Comparison of ENCODE assay signal across 8 cellular contexts in the genomic region with DNA sequence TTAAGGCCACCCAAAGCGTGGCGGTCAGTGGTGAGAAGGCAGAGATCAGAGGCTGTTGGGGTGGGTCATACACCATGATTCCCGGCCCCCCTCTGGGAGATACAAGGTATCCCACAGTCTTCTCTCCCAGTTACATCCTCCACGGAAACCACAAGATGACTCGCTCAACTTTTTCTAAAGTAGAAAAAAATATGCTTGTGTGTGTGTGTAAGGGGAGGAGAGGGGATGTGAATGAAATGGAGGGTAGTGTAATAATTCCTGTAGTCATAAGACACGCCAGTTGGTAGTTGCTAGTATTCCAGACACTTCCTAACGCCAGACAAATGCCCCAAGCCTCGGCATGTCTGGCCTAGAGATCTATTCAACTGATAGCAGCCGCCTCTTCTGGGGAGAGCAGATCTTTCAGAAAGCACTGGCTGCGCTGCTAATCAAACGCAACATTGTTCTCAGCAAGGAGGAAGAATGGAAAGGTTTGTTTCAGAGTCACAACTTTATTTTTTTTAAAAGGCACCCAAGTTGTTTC.
A peak's percentile ranks its signal among the peaks of the same experiment; 100 is the strongest.
DNase-seq lines count a peak whose midpoint lies in the region; ATAC-seq, FAIRE-seq and TF ChIP-seq lines count a peak whose summit lies in the region.

No MANE protein-coding gene starts in this region.

- in situ Hi-C loops in HepG2 (cut with HindIII; ENCODE audit: extremely low pct_ligation_motif_present, low pct_unique_long_range_greater_than_20kb): loop anchor here (5.0 kb wide), 3 partner anchors 74 to 311 kb away; partner anchors contain the start of gene TGIF1

- H3K4me2 ChIP-seq in HepG2 (ENCODE audit: low read depth, low read length): peak overlapping the region; percentile 74

- H3K4me3 ChIP-seq in HepG2 (replicated peaks in 1 of 3; ENCODE audit: insufficient read depth in 1 of 3, low read depth in 2 of 3, low read length in 3 of 3) (peak overlapping the region; percentile 33 to 73 (median 58)), thyroid gland (replicated peaks in 1 of 3) (peak overlapping the region in 1 of 3 donors; percentile 0)

- H4K20me1 ChIP-seq in HepG2 (ENCODE audit: insufficient read depth, low read length): no peaks in the 10 kb centered on the region

- H3K4me1 ChIP-seq in HepG2 (ENCODE audit: insufficient read depth, low read length) (peaks cover 68% of the 10 kb centered on the region), thyroid gland (peaks cover 37 to 42% of the 10 kb centered on the region in 2 donors)

- peak overlapping the region; percentile 96 for H3K9ac ChIP-seq in HepG2 (ENCODE audit: insufficient read depth, low read depth, low read length)

- intact Hi-C loops in HepG2 (cut with micrococcal nuclease; ENCODE audit: unreplicated experiment): no loop called here
- intact Hi-C loops in thyroid gland (cut with DNase I): no loop called here

- TF ChIP-seq POLR2A in HepG2 (IDR thresholded peaks at IDR 0.05; ENCODE audit: insufficient read depth in 1 of 2, low read depth in 2 of 2, low read length in 2 of 2): peak in 1 of 2 experiments; percentile 4; a peak in 1 of 4 replicates
- no peak for TF ChIP-seq POLR2A in thyroid gland (IDR thresholded peaks at IDR 0.05)

- WGBS in HepG2 (ENCODE audit: low lambda C conversion rate): under 1% methylated on average over 11 of the region's 11 CpGs
- WGBS in thyroid gland, 2 donors: 21 to 22% methylated on average over 11 of the region's 11 CpGs

- CTCF ChIA-PET in HepG2 (lab: Yijun Ruan, JAX; ENCODE audit: low intra/inter-chr PET ratio, low total read pairs): interaction anchor here (3.7 kb wide), 1 partner anchor 73 kb away, joined by 20 read pairs; no protein-coding TSS in a partner anchor

- peaks cover 33% of the 10 kb centered on the region for H3K79me2 ChIP-seq in HepG2 (ENCODE audit: insufficient read depth, low read length)

- POLR2A ChIA-PET in HepG2 (lab: Yijun Ruan, JAX): interaction anchor here (0.7 to 11.2 kb wide), 19 partner anchors 8 to 1644 kb away, joined by 3 to 271 read pairs (median 16); partner anchors contain the start of genes MYL12A, MYL12B and TGIF1

- ATAC-seq in HG02884 (IDR thresholded peaks at IDR 0.05; ENCODE audit: unreplicated experiment) (peak; percentile 4), HepG2 (peak; percentile 39)

- no peak for TF ChIP-seq RAD21 in HepG2 (CRISPR knock-in tag; IDR thresholded peaks at IDR 0.05)

- BruUV-seq in HepG2 (replicated peaks; lab: Mats Ljungman, UMichigan): TSS peak; percentile 69

- TF ChIP-seq EP300 in HepG2 (IDR thresholded peaks at IDR 0.05; ENCODE audit: low read depth in 2 of 2, low read length in 2 of 2) (no peak), HepG2 (CRISPR knock-in tag; IDR thresholded peaks at IDR 0.05; ENCODE audit: borderline replicate concordance) (no peak)

- peaks cover 0 to 6% of the 10 kb centered on the region in 2 experiments; a peak in 2 of 5 replicates for H3K36me3 ChIP-seq in HepG2 (replicated peaks in 1 of 2; ENCODE audit: control insufficient read depth in 1 of 2, insufficient read depth in 2 of 2, low read length in 2 of 2)
- no peaks in the 10 kb centered on the region for H3K36me3 ChIP-seq in thyroid gland

- no peak overlapping the region for H2AFZ ChIP-seq in HepG2 (ENCODE audit: low read length)

- no peaks in the 10 kb centered on the region for H3K9me3 ChIP-seq in HepG2 (ENCODE audit: low read length)
- no peaks in the 10 kb centered on the region for H3K9me3 ChIP-seq in thyroid gland

- H3K27me3 ChIP-seq in HepG2 (ENCODE audit: control insufficient read depth in 1 of 2, insufficient read depth in 2 of 2, low read length in 2 of 2) (no peaks in the 10 kb centered on the region; a peak in 1 of 5 replicates), thyroid gland (no peaks in the 10 kb centered on the region)

- no peak for TF ChIP-seq CTCF in HepG2 (CRISPR knock-in tag; IDR thresholded peaks at IDR 0.05)
- no peak for TF ChIP-seq CTCF in thyroid gland (IDR thresholded peaks at IDR 0.05)

- H3K27ac ChIP-seq in caudate nucleus (ENCODE audit: low read depth, low read length): peak overlapping the region; percentile 98
- H3K27ac ChIP-seq in HepG2 (ENCODE audit: extremely low read length, insufficient read depth, low read length): peak overlapping the region; percentile 96
- H3K27ac ChIP-seq in thyroid gland: peak overlapping the region; percentile 94 to 98 (median 98)

- DNase-seq in ELF-1 (ENCODE audit: low read depth, low spot score) (peak; percentile 92), caudate nucleus (lab: John Stamatoyannopoulos, UW) (peak in 33 of 61 donors; percentile 29 to 88 (median 72)), HepG2 (ENCODE audit: low spot score) (no peak), thyroid gland (no peak), NCI-H1048 (lab: John Stamatoyannopoulos, UW) (no peak), GM19240 (ENCODE audit: insufficient read length, low spot score) (no peak)

- peak; percentile 64 for FAIRE-seq in HepG2 (lab: Jason Lieb, UNC)

TF ChIP-seq in PFSK-1, 5 proteins besides CTCF, POLR2A, EP300 and RAD21:
- peak; percentile 64 for TF ChIP-seq POLR2AphosphoS5 (IDR thresholded peaks at IDR 0.05; ENCODE audit: low read depth, low read length)
- no peak for TF ChIP-seq TAF1 (IDR thresholded peaks at IDR 0.05; ENCODE audit: borderline replicate concordance, insufficient read depth, low read length)
- peak; percentile 45; the same call in 1 of the 2 replicates for TF ChIP-seq SIN3A (IDR thresholded peaks at IDR 0.05; ENCODE audit: borderline replicate concordance, insufficient read depth, low read length)
- TF ChIP-seq FOXP2 (optimal IDR thresholded peaks at IDR 0.05; ENCODE audit: borderline replicate concordance, extremely low read depth, extremely low read length, insufficient read depth): no peak
- peak in 1 of 2 experiments; percentile 48; a peak in 1 of 4 replicates for TF ChIP-seq REST (IDR thresholded peaks at IDR 0.05; ENCODE audit: insufficient read depth in 1 of 2, low read depth in 2 of 2, low read length in 2 of 2)

TF ChIP-seq in HepG2, 621 proteins besides CTCF, POLR2A, EP300 and RAD21 (continues in another document):
- TF ChIP-seq RFX1 (IDR thresholded peaks at IDR 0.05): no peak
- 0 out of 2 replicates have a peak, but pooled peaks have one; percentile 8 for TF ChIP-seq MEIS1 (CRISPR knock-in tag; IDR thresholded peaks at IDR 0.05; ENCODE audit: borderline replicate concordance)
- TF ChIP-seq ZNF501 (CRISPR knock-in tag; IDR thresholded peaks at IDR 0.05): 0 out of 2 replicates have a peak, but pooled peaks have one; percentile 42
- TF ChIP-seq MTF1 (CRISPR knock-in tag; IDR thresholded peaks at IDR 0.05): no peak
- no peak for TF ChIP-seq KAT8 (CRISPR knock-in tag; IDR thresholded peaks at IDR 0.05)
- TF ChIP-seq BRF2 (CRISPR knock-in tag; IDR thresholded peaks at IDR 0.05): no peak
- TF ChIP-seq ZBTB10 (CRISPR knock-in tag; IDR thresholded peaks at IDR 0.05; ENCODE audit: borderline replicate concordance): no peak
- no peak for TF ChIP-seq ZNF678 (CRISPR knock-in tag; IDR thresholded peaks at IDR 0.05)
- peak; percentile 4; the same call in 1 of the 2 replicates for TF ChIP-seq BORCS8-MEF2B (CRISPR knock-in tag; IDR thresholded peaks at IDR 0.05)
- TF ChIP-seq HNRNPLL (IDR thresholded peaks at IDR 0.05; ENCODE audit: low read depth, low read length, poor library complexity, severe bottlenecking): no peak
- TF ChIP-seq EED (CRISPR knock-in tag; IDR thresholded peaks at IDR 0.05): no peak
- TF ChIP-seq DNMT3B (CRISPR knock-in tag; conservative IDR thresholded peaks at IDR 0.05): no peak
- 0 out of 2 replicates have a peak, but pooled peaks have one; percentile 19 for TF ChIP-seq CCDC6 (CRISPR knock-in tag; IDR thresholded peaks at IDR 0.05)
- TF ChIP-seq ETV5 (CRISPR knock-in tag; IDR thresholded peaks at IDR 0.05; ENCODE audit: borderline replicate concordance): no peak
- no peak for TF ChIP-seq TBX2 (CRISPR knock-in tag; IDR thresholded peaks at IDR 0.05; ENCODE audit: borderline replicate concordance)
- TF ChIP-seq ZNF557 (CRISPR knock-in tag; IDR thresholded peaks at IDR 0.05): no peak
- TF ChIP-seq ISX (CRISPR knock-in tag; conservative IDR thresholded peaks at IDR 0.05): no peak
- TF ChIP-seq ZNF550 (CRISPR knock-in tag; IDR thresholded peaks at IDR 0.05; ENCODE audit: borderline replicate concordance): no peak
- TF ChIP-seq PHF8 (CRISPR knock-in tag; IDR thresholded peaks at IDR 0.05): peak; percentile 24; the same call in 1 of the 2 replicates
- TF ChIP-seq XBP1 (CRISPR knock-in tag; IDR thresholded peaks at IDR 0.05): no peak
- 0 out of 2 replicates have a peak, but pooled peaks have one; percentile 8 for TF ChIP-seq NKX3-1 (CRISPR knock-in tag; IDR thresholded peaks at IDR 0.05)
- TF ChIP-seq GATAD2A (CRISPR knock-in tag; IDR thresholded peaks at IDR 0.05): peak; percentile 61; the same call in 1 of the 2 replicates
- no peak for TF ChIP-seq ZNF567 (CRISPR knock-in tag; IDR thresholded peaks at IDR 0.05; ENCODE audit: borderline replicate concordance)

Comparison
In these comparisons a context has a peak if more than half of its experiments do, and no peak if none do; other contexts are left out.
1. DNase-seq: peak in ELF-1 (single experiment) and caudate nucleus (33 of 61); none in HepG2 (single experiment), thyroid gland (0 of 2), NCI-H1048 (single experiment) and GM19240 (single experiment).
2. Peak in every context shown above with its lines, with median percentiles within 50 percentile points of each other: H3K27ac ChIP-seq.